ENCODE assay signal across 18 cellular contexts in genomic region chr14:60867503-60868172, GRCh38.
A peak's percentile ranks its signal among the peaks of the same experiment; 100 is the strongest.
DNase-seq lines count a peak whose midpoint lies in the region; ATAC-seq and TF ChIP-seq lines count a peak whose summit lies in the region.
"Had no signal": no experiment of that assay in that cellular context is flagged by ENCODE, and none has a peak within 500 bp of the region (broad histone marks: within the 10 kb centered on the region; RNA-seq: fewer than 3 reads in every experiment).

No MANE protein-coding gene starts in this region.

- H3K36me3 ChIP-seq in HEK293 (ENCODE audit: control insufficient read depth in 2 of 2, insufficient read depth in 1 of 2, low read length in 2 of 2) = no peaks in the 10 kb centered on the region
- H3K36me3 ChIP-seq in SJCRH30 = no peaks in the 10 kb centered on the region
- H3K36me3 ChIP-seq: HAP-1, right lobe of liver had no signal

- CTCF ChIA-PET in HEK293 (lab: Yijun Ruan, JAX) = interaction anchor here (0.5 kb wide), 1 partner anchor 51 kb away, joined by 3 read pairs; no protein-coding TSS in a partner anchor

- no peak overlapping the region for H3K4me3 Mint-ChIP-seq in nephron
- H3K4me3 Mint-ChIP-seq: activated CD4-positive, alpha-beta T cell treated with anti-CD3 and anti-CD28 coated beads, Interleukin-2, amount 10 ng/mL, durations not matched to agents 24 days and 14 days had no signal

- H3K27me3 Mint-ChIP-seq in nephron (ENCODE audit: low read depth) = no peaks in the 10 kb centered on the region

- H3K36me3 Mint-ChIP-seq in nephron (ENCODE audit: low read depth) = no peaks in the 10 kb centered on the region

- H3K4me1 ChIP-seq in HEK293 (ENCODE audit: control insufficient read depth, insufficient read depth, low read length) (peaks cover 2% of the 10 kb centered on the region), SJCRH30 (peaks cover 54% of the 10 kb centered on the region)

- peak overlapping the region in 2 of 3 experiments; percentile 53 to 73 for H3K27ac Mint-ChIP-seq in nephron
- H3K27ac Mint-ChIP-seq: activated CD4-positive, alpha-beta T cell treated with anti-CD3 and anti-CD28 coated beads, Interleukin-2, amount 10 ng/mL, durations not matched to agents 24 days and 14 days had no signal

- no peaks in the 10 kb centered on the region for H3K27me3 ChIP-seq in SJCRH30
- H3K27me3 ChIP-seq: right lobe of liver had no signal

- no peaks in the 10 kb centered on the region for H3K9me3 Mint-ChIP-seq in nephron
- H3K9me3 Mint-ChIP-seq: activated CD4-positive, alpha-beta T cell treated with anti-CD3 and anti-CD28 coated beads, Interleukin-2, amount 10 ng/mL, durations not matched to agents 24 days and 14 days had no signal

- ATAC-seq in GM19397 (IDR thresholded peaks at IDR 0.05; ENCODE audit: unreplicated experiment) = no peak
- ATAC-seq: esophagus mucosa, right lobe of liver had no signal

- no peak overlapping the region for H3K4me3 ChIP-seq in HEK293 (ENCODE audit: low read depth, low read length)
- H3K4me3 ChIP-seq in SJCRH30 = no peak overlapping the region
- H3K4me3 ChIP-seq: HAP-1, right lobe of liver had no signal

- TF ChIP-seq CTCF in HEK293 (tag by site-specific recombination; IDR thresholded peaks at IDR 0.05) = no peak
- TF ChIP-seq CTCF in nephron (IDR thresholded peaks at IDR 0.05; ENCODE audit: unreplicated experiment in 3 of 3) = no peak

- peaks cover 47% of the 10 kb centered on the region for H3K4me1 Mint-ChIP-seq in nephron

- H3K9me3 ChIP-seq in HEK293 (ENCODE audit: control insufficient read depth, insufficient read depth, low read depth, low read length) (no peaks in the 10 kb centered on the region), SJCRH30 (replicated peaks) (no peaks in the 10 kb centered on the region)
- H3K9me3 ChIP-seq: HAP-1, right lobe of liver, SK-N-SH had no signal

- DNase-seq in DMS53 treated with DMSO at 0.1 percent for 48 hours (lab: John Stamatoyannopoulos, UW; ENCODE audit: unreplicated experiment) (peak; percentile 27), SJCRH30 (peak; percentile 60 to 80), cerebellar nuclear complex (lab: John Stamatoyannopoulos, UW) (no peak), putamen (ENCODE audit: low spot score) (no peak)
- DNase-seq: activated CD4-positive, alpha-beta T cell treated with anti-CD3 and anti-CD28 coated beads, Interleukin-2, amount 10 ng/mL, durations not matched to agents 24 days and 14 days; central memory CD4-positive, alpha-beta T cell; KBM-7; NCI-H1092; NCI-H774; nucleus accumbens; right lobe of liver; SK-N-SH; stimulated activated CD4-positive, alpha-beta T cell treated with anti-CD3 and anti-CD28 coated beads, Interleukin-2, amount 100 ng/mL, for 24 hours had no signal

- POLR2A ChIA-PET in HEK293 (lab: Yijun Ruan, JAX) = no interaction called here

- H3K27ac ChIP-seq in HEK293 (ENCODE audit: extremely low read depth, low read depth, low read length) = no peak overlapping the region
- peak overlapping the region; percentile 98 for H3K27ac ChIP-seq in SJCRH30
- H3K27ac ChIP-seq: right lobe of liver had no signal

TF ChIP-seq in HEK293, 187 proteins besides CTCF, POLR2A, EP300 and RAD21:
- no peak for TF ChIP-seq HOXA7 (CRISPR knock-in tag; IDR thresholded peaks at IDR 0.05; ENCODE audit: borderline replicate concordance)
- peak; percentile 49 for TF ChIP-seq PRDM6 (tag by site-specific recombination; IDR thresholded peaks at IDR 0.05)
TF ChIP-seq in HEK293: peak in this region for 1.

Comparison
In these comparisons a context has a peak if more than half of its experiments do, and no peak if none do; other contexts are left out.
1. DNase-seq: peak in DMS53 treated with DMSO at 0.1 percent for 48 hours (single experiment) and SJCRH30 (2 of 2); none in cerebellar nuclear complex (0 of 2) and putamen (single experiment).